Comparison of ENCODE assay signal across 1 cellular context in genomic region chr16:30758988-30759461, GRCh38.
TF ChIP-seq lines count a peak whose summit lies in the region.

No MANE protein-coding gene starts in this region.

TF ChIP-seq in HepG2, 621 proteins besides CTCF, POLR2A, EP300 and RAD21:
- TF ChIP-seq POGK (CRISPR knock-in tag; conservative IDR thresholded peaks at IDR 0.05) (no peak), ZNF605 (CRISPR knock-in tag; IDR thresholded peaks at IDR 0.05) (0 out of 2 replicates have a peak, but pooled peaks have one; percentile 21), POLR2AphosphoS2 (IDR thresholded peaks at IDR 0.05; ENCODE audit: low read depth, low read length) (no peak), USF2 (IDR thresholded peaks at IDR 0.05; ENCODE audit: low read depth, low read length) (no peak), USF2 (CRISPR knock-in tag; IDR thresholded peaks at IDR 0.05; ENCODE audit: borderline replicate concordance) (no peak)
